18 cellular contexts compared by ENCODE assay signal in genomic region chr15:29776859-29777258, GRCh38. TPM values are rescaled to one million over a fixed set of nuclear protein-coding genes. Genes with fewer than 3 reads are reported as not detected.
DNase-seq lines count a peak whose midpoint lies in the region; ATAC-seq and TF ChIP-seq lines count a peak whose summit lies in the region.
"Had no signal": no experiment of that assay in that cellular context is flagged by ENCODE, and none has a peak within 500 bp of the region (broad histone marks: within the 10 kb centered on the region; RNA-seq: fewer than 3 reads in every experiment).

No MANE protein-coding gene starts in this region.

- H3K36me3 Mint-ChIP-seq in progenitor cell of endocrine pancreas (ENCODE audit: insufficient read depth), result peaks cover 28% of the 10 kb centered on the region

- ATAC-seq in HG02571 (IDR thresholded peaks at IDR 0.05; ENCODE audit: unreplicated experiment), result no peak

- H3K4me3 ChIP-seq in LNCaP clone FGC (ENCODE audit: low read depth, low read length) (peak overlapping the region; percentile 12; the same call in 1 of the 2 replicates), epithelial cell of esophagus (ENCODE audit: low read length) (no peak overlapping the region)
- H3K4me3 ChIP-seq: BLaER1 had no signal

- H3K4me1 Mint-ChIP-seq in progenitor cell of endocrine pancreas (ENCODE audit: low read depth), result peaks cover 26% of the 10 kb centered on the region

- DNase-seq in DMS53 treated with DMSO at 0.1 percent for 48 hours (lab: John Stamatoyannopoulos, UW; ENCODE audit: unreplicated experiment) (peak; percentile 9), LNCaP clone FGC (ENCODE audit: low read depth) (peak; percentile 65), epithelial cell of esophagus (ENCODE audit: low read depth) (peak; percentile 15), progenitor cell of endocrine pancreas (ENCODE audit: low spot score, unreplicated experiment) (no peak), NCI-H1436 treated with DMSO at 0.1 percent for 48 hours (lab: John Stamatoyannopoulos, UW) (no peak), NCI-H1930 (lab: John Stamatoyannopoulos, UW) (no peak)
- DNase-seq: CD4-positive, alpha-beta T cell; COR-L47; GF-D8; H7; NCI-H1105; NCI-H2081; NCI-H2171; NCI-H345; NCI-H526; Right ventricle myocardium superior had no signal

- TF ChIP-seq CTCF in LNCaP clone FGC (IDR thresholded peaks at IDR 0.05; ENCODE audit: control insufficient read depth, extremely low read depth, insufficient read depth) (no peak), epithelial cell of esophagus (IDR thresholded peaks at IDR 0.05; ENCODE audit: insufficient read depth, low read depth, low read length, missing control alignments) (no peak), progenitor cell of endocrine pancreas (IDR thresholded peaks at IDR 0.05; ENCODE audit: unreplicated experiment) (no peak)

- H3K27ac Mint-ChIP-seq in progenitor cell of endocrine pancreas, result peak overlapping the region; percentile 10
- H3K27ac Mint-ChIP-seq: CD4-positive, alpha-beta T cell had no signal

- no peaks in the 10 kb centered on the region for H3K27me3 Mint-ChIP-seq in progenitor cell of endocrine pancreas

- no peak overlapping the region for H3K4me3 Mint-ChIP-seq in progenitor cell of endocrine pancreas (ENCODE audit: low read depth)
- H3K4me3 Mint-ChIP-seq: CD4-positive, alpha-beta T cell had no signal

- peaks cover 23% of the 10 kb centered on the region for H3K9me3 Mint-ChIP-seq in progenitor cell of endocrine pancreas (ENCODE audit: low read depth)
- H3K9me3 Mint-ChIP-seq: CD4-positive, alpha-beta T cell had no signal

RNA-seq across cellular contexts. Expression of gene TJP1, which starts 45.4 kb away (rescaled TPM):
- 167 and 172 TPM in 2 replicates for total RNA-seq in progenitor cell of endocrine pancreas
- total RNA-seq: CD4-positive, alpha-beta T cell had no signal

Comparison
In these comparisons a context has a peak if more than half of its experiments do, and no peak if none do; other contexts are left out.
1. DNase-seq: peak in DMS53 treated with DMSO at 0.1 percent for 48 hours (single experiment), LNCaP clone FGC (single experiment) and epithelial cell of esophagus (single experiment); none in progenitor cell of endocrine pancreas (single experiment), NCI-H1436 treated with DMSO at 0.1 percent for 48 hours (single experiment) and NCI-H1930 (0 of 2).